Comparison of ENCODE assay signal across 15 cellular contexts in the genomic region with DNA sequence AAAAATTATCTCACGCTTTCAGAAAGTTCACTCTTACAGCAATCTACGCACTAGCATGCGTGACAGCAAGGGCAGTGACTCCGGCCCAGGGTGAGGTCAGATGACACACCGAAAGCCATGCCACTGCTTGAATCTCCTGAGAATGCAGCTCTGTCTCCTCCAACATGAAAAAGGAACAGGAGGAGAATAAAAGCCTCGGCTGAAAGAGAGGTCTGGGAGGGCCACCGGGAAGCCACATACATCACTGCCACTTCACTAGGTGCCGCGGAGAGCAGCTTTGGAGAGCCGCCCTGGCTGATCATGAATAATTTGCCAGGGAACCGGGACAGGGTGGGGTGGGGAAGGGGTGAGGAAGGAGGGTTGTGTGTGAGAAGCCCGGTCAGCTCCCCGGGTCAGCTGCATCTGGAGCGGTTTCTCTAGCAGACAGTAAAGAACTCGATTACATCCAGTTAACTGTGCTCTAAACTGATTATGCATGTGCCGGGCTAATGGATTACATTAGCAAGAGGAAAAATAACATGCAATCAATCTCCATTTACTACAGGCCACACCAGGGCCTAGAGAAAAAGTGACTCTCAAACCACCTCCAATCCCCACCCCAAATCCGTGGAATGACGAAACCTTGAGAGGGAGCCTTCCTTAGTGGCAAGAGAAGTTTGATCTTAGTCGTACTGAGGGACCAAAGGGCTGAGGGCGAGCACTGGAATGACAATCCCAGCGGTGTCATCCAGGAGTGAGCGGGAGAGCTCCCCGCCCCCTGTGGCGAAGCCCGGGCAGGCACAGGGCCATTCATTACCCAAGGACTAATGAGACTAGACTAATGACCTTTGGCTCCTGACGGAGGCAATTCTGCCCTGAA.
A peak's percentile ranks its signal among the peaks of the same experiment; 100 is the strongest.
DNase-seq lines count a peak whose midpoint lies in the region; TF ChIP-seq lines count a peak whose summit lies in the region.
"Had no signal": no experiment of that assay in that cellular context is flagged by ENCODE, and none has a peak within 500 bp of the region (broad histone marks: within the 10 kb centered on the region; RNA-seq: fewer than 3 reads in every experiment).

No MANE protein-coding gene starts in this region.

- H3K27ac Mint-ChIP-seq in Caco-2 (ENCODE audit: unreplicated experiment) (peak overlapping the region; percentile 56), endodermal cell (no peak overlapping the region), progenitor cell of endocrine pancreas (peak overlapping the region; percentile 62)
- H3K27ac Mint-ChIP-seq: activated T-cell treated with anti-CD3 and anti-CD28 coated beads, Interleukin-2, amount 50 U/mL, for 24 hours had no signal

- CTCF ChIA-PET in Caco-2 (lab: Charles Lee) = no interaction called here

- H3K36me3 ChIP-seq in Caco-2 (ENCODE audit: control insufficient read depth, insufficient read depth, low read length) = peaks cover 12% of the 10 kb centered on the region
- no peaks in the 10 kb centered on the region for H3K36me3 ChIP-seq in endodermal cell (ENCODE audit: control insufficient read depth, insufficient read depth, low read length)
- peaks cover 0 to 36% (median 0%) of the 10 kb centered on the region in 3 donors for H3K36me3 ChIP-seq in tibial nerve

- no peak for TF ChIP-seq POLR2A in tibial nerve (IDR thresholded peaks at IDR 0.05)

- BruUV-seq in Caco-2 (replicated peaks; lab: Mats Ljungman, UMichigan) = no TSS peak

- DNase-seq in Caco-2 (peak in 1 of 2 experiments; percentile 54), endodermal cell (no peak), islet precursor cell (peak; percentile 49), progenitor cell of endocrine pancreas (ENCODE audit: low spot score, unreplicated experiment) (no peak), NCI-H2029 treated with DMSO at 0.1 percent for 48 hours (lab: John Stamatoyannopoulos, UW) (no peak), tibial nerve (ENCODE audit: low spot score in 2 of 2) (no peak), NK-92 (lab: John Stamatoyannopoulos, UW; ENCODE audit: unreplicated experiment) (no peak)
- no peak for DNase-seq in activated CD4-positive, CD25-positive, alpha-beta regulatory T cell treated with anti-CD3 and anti-CD28 coated beads, Interleukin-2, amount 50 U/mL, for 72 hours
- DNase-seq: activated T-cell treated with anti-CD3 and anti-CD28 coated beads, Interleukin-2, amount 50 U/mL, for 24 hours; effector CD8-positive, alpha-beta T cell; hippocampal formation; NCI-H1930; NK-92 treated with Interleukin-12 subunit alpha and Interleukin-12 subunit beta, amount 100 ng/mL, for 24 hours; trophoblast cell had no signal

- H3K27ac ChIP-seq in endodermal cell (ENCODE audit: low read depth, low read length) (peak overlapping the region; percentile 83), tibial nerve (peak overlapping the region in 2 of 4 donors; percentile 72 to 74)

- H3K9ac ChIP-seq in endodermal cell (ENCODE audit: extremely low read depth, low read length, poor library complexity, severe bottlenecking) = no peak overlapping the region

- H3K27me3 Mint-ChIP-seq in Caco-2 (ENCODE audit: insufficient read depth, unreplicated experiment) (no peaks in the 10 kb centered on the region), endodermal cell (ENCODE audit: insufficient read depth) (peaks cover 9% of the 10 kb centered on the region), progenitor cell of endocrine pancreas (no peaks in the 10 kb centered on the region)
- H3K27me3 Mint-ChIP-seq: activated T-cell treated with anti-CD3 and anti-CD28 coated beads, Interleukin-2, amount 50 U/mL, for 24 hours had no signal

- POLR2A ChIA-PET in Caco-2 (lab: Charles Lee) = no interaction called here

- WGBS in endodermal cell (ENCODE audit: insufficient coverage in 1 of 2, insufficient read length in 1 of 2), 2 experiments = 67 to 84% methylated on average over 13 to 26 of the region's 26 CpGs
- 66 to 67% methylated on average over 26 of the region's 26 CpGs for WGBS in tibial nerve, 2 donors

- intact Hi-C loops in Caco-2 (cut with micrococcal nuclease; ENCODE audit: unreplicated experiment) = no loop called here

- no peak for TF ChIP-seq CTCF in Caco-2 (IDR thresholded peaks at IDR 0.05; ENCODE audit: insufficient read depth in 1 of 2, low read depth in 1 of 2, low read length in 1 of 2, severe bottlenecking in 1 of 2, unreplicated experiment in 1 of 2)
- TF ChIP-seq CTCF in endodermal cell (conservative IDR thresholded peaks at IDR 0.05) = peak; percentile 23
- peak; percentile 29 for TF ChIP-seq CTCF in progenitor cell of endocrine pancreas (IDR thresholded peaks at IDR 0.05; ENCODE audit: unreplicated experiment)
- TF ChIP-seq CTCF in tibial nerve (IDR thresholded peaks at IDR 0.05) = no peak

- H3K36me3 Mint-ChIP-seq in Caco-2 (ENCODE audit: insufficient read depth, unreplicated experiment) = peaks cover 77% of the 10 kb centered on the region
- H3K36me3 Mint-ChIP-seq in endodermal cell (ENCODE audit: low read depth) = no peaks in the 10 kb centered on the region
- H3K36me3 Mint-ChIP-seq in progenitor cell of endocrine pancreas (ENCODE audit: insufficient read depth) = peaks cover 32% of the 10 kb centered on the region

- H3K27me3 ChIP-seq in Caco-2 (replicated peaks; ENCODE audit: control insufficient read depth, insufficient read depth, low read length) = no peaks in the 10 kb centered on the region
- no peaks in the 10 kb centered on the region for H3K27me3 ChIP-seq in endodermal cell (ENCODE audit: control insufficient read depth, insufficient read depth, low read length, poor library complexity, severe bottlenecking)
- H3K27me3 ChIP-seq in tibial nerve = no peaks in the 10 kb centered on the region

- H3K4me3 Mint-ChIP-seq in Caco-2 (ENCODE audit: unreplicated experiment) (no peak overlapping the region), endodermal cell (no peak overlapping the region), progenitor cell of endocrine pancreas (ENCODE audit: low read depth) (peak overlapping the region; percentile 15)
- H3K4me3 Mint-ChIP-seq: activated T-cell treated with anti-CD3 and anti-CD28 coated beads, Interleukin-2, amount 50 U/mL, for 24 hours had no signal

- H3K4me1 Mint-ChIP-seq in Caco-2 (ENCODE audit: low read depth, unreplicated experiment) (peaks cover 20% of the 10 kb centered on the region), endodermal cell (peaks cover 10% of the 10 kb centered on the region), progenitor cell of endocrine pancreas (ENCODE audit: low read depth) (peaks cover 48% of the 10 kb centered on the region)

- H3K9me3 Mint-ChIP-seq in Caco-2 (ENCODE audit: unreplicated experiment) (no peaks in the 10 kb centered on the region), endodermal cell (no peaks in the 10 kb centered on the region), progenitor cell of endocrine pancreas (ENCODE audit: low read depth) (no peaks in the 10 kb centered on the region)
- H3K9me3 Mint-ChIP-seq: activated T-cell treated with anti-CD3 and anti-CD28 coated beads, Interleukin-2, amount 50 U/mL, for 24 hours had no signal

- no peak for TF ChIP-seq EP300 in tibial nerve (IDR thresholded peaks at IDR 0.05)

- no peak overlapping the region for H3K4me3 ChIP-seq in Caco-2 (ENCODE audit: low read depth, low read length)
- no peak overlapping the region for H3K4me3 ChIP-seq in endodermal cell (ENCODE audit: low read length)
- no peak overlapping the region for H3K4me3 ChIP-seq in tibial nerve
- H3K4me3 ChIP-seq: skin epidermis had no signal

- H3K9me3 ChIP-seq in Caco-2 = no peaks in the 10 kb centered on the region
- H3K9me3 ChIP-seq in endodermal cell (ENCODE audit: control insufficient read depth, low read length) = no peaks in the 10 kb centered on the region
- H3K9me3 ChIP-seq in tibial nerve = no peaks in the 10 kb centered on the region

- H3K4me1 ChIP-seq in Caco-2 (peaks cover 13% of the 10 kb centered on the region), endodermal cell (ENCODE audit: control insufficient read depth, insufficient read depth, low read length) (no peaks in the 10 kb centered on the region), tibial nerve (peaks cover 0 to 30% (median 12%) of the 10 kb centered on the region in 4 donors)

Comparison
In these comparisons a context has a peak if more than half of its experiments do, and no peak if none do; other contexts are left out.
1. CTCF ChIP-seq: peak in endodermal cell (single experiment) and progenitor cell of endocrine pancreas (single experiment); none in Caco-2 (0 of 2) and tibial nerve (0 of 5).